In the genomic region with DNA sequence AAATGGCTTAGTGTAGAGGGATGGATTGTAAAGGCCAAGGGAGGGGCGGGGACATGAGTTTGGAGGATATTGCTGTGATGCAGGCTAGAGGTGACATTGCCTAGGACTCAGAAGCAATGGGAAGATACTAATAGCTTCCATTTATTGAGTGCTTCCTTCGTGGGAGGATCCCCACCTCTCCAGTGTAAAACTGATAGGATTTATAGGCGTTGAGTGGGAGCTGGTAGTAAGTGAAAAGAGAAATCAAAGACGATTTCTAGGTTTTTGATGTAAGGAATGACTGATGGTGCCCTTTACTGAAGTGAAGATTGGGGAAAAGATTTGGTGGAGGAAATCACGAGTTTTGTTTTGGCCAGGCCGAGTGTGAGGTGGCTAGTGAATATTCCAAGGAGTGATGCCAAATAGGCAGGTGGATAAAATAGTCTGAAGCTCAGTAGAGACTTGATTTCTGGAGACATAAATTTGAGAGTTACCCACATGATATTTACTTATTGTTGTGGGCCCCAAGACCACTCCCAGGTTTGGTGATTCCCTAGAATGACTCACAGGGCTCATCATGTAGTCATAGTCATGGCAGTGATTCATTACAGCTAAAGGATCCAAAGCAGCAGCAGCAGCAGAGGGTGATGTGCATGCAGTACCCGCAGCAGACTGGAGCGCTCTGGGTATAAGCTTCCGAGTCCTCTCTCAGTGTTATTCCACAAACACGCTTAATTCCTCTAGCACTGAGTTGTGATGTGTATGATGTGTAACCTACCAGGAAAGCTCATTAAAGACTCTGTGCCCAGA, we compare ENCODE assay signal across 11 cellular contexts. TPM values are rescaled to one million over a fixed set of nuclear protein-coding genes. Genes with fewer than 3 reads are reported as not detected.
DNase-seq lines count a peak whose midpoint lies in the region; ATAC-seq and TF ChIP-seq lines count a peak whose summit lies in the region.
"Had no signal": no experiment of that assay in that cellular context is flagged by ENCODE, and none has a peak within 500 bp of the region (broad histone marks: within the 10 kb centered on the region; RNA-seq: fewer than 3 reads in every experiment).

No MANE protein-coding gene starts in this region.

- peaks cover 7% of the 10 kb centered on the region for H4K20me1 ChIP-seq in hepatocyte (ENCODE audit: insufficient read depth, poor library complexity, severe bottlenecking)

- no peaks in the 10 kb centered on the region for H3K27me3 Mint-ChIP-seq in activated naive CD4-positive, alpha-beta T cell treated with anti-CD3 and anti-CD28 coated beads, Interleukin-2, amount 10 ng/mL, durations not matched to agents 7 days and 5 days
- H3K27me3 Mint-ChIP-seq: CD4-positive, alpha-beta T cell had no signal

- H3K27ac ChIP-seq in hepatocyte, result no peak overlapping the region

- no peak overlapping the region for H2AFZ ChIP-seq in hepatocyte

- no peak for ATAC-seq in GM19455 (IDR thresholded peaks at IDR 0.05; ENCODE audit: unreplicated experiment)

- no peaks in the 10 kb centered on the region for H3K9me3 ChIP-seq in hepatocyte (ENCODE audit: low read depth)

- H3K4me1 Mint-ChIP-seq in activated naive CD4-positive, alpha-beta T cell treated with anti-CD3 and anti-CD28 coated beads, Interleukin-2, amount 10 ng/mL, durations not matched to agents 7 days and 5 days, result peaks cover 2% of the 10 kb centered on the region

- TF ChIP-seq CTCF in hepatocyte (IDR thresholded peaks at IDR 0.05; ENCODE audit: poor library complexity), result no peak

- peak; percentile 28 for DNase-seq in activated naive CD4-positive, alpha-beta T cell treated with Interleukin-2 at 50 U/mL for 16 hours
- DNase-seq in activated naive CD4-positive, alpha-beta T cell treated with anti-CD3 and anti-CD28 coated beads, Interleukin-2, amount 10 ng/mL, durations not matched to agents 7 days and 5 days, result no peak
- DNase-seq in activated naive CD4-positive, alpha-beta T cell treated with anti-CD3 and anti-CD28 coated beads, Interleukin-2, amount 50 U/mL, for 16 hours, result peak; percentile 39
- DNase-seq in hepatocyte (ENCODE audit: low spot score) (peak; percentile 32), stromal cell of bone marrow (ENCODE audit: low read depth) (peak; percentile 71), NCI-H2081 (lab: John Stamatoyannopoulos, UW) (no peak), NCI-H2107 treated with DMSO at 0.1 percent for 48 hours (lab: John Stamatoyannopoulos, UW; ENCODE audit: unreplicated experiment) (no peak)
- DNase-seq: CD4-positive, alpha-beta T cell; natural killer cell; NCI-H524 had no signal

- H3K9me2 ChIP-seq in hepatocyte (replicated peaks; ENCODE audit: insufficient read depth), result no peaks in the 10 kb centered on the region

- H3K4me1 ChIP-seq in hepatocyte (ENCODE audit: insufficient read depth), result no peaks in the 10 kb centered on the region

- no peak overlapping the region for H3K4me2 ChIP-seq in hepatocyte

- no peaks in the 10 kb centered on the region for H3K27me3 ChIP-seq in hepatocyte

- peaks cover 95% of the 10 kb centered on the region for H3K79me2 ChIP-seq in hepatocyte

- H3K27ac Mint-ChIP-seq in activated naive CD4-positive, alpha-beta T cell treated with anti-CD3 and anti-CD28 coated beads, Interleukin-2, amount 10 ng/mL, durations not matched to agents 7 days and 5 days, result no peak overlapping the region
- H3K27ac Mint-ChIP-seq: CD4-positive, alpha-beta T cell had no signal

- H3K9me3 Mint-ChIP-seq in activated naive CD4-positive, alpha-beta T cell treated with anti-CD3 and anti-CD28 coated beads, Interleukin-2, amount 10 ng/mL, durations not matched to agents 7 days and 5 days, result no peaks in the 10 kb centered on the region
- H3K9me3 Mint-ChIP-seq: CD4-positive, alpha-beta T cell; natural killer cell had no signal

- no peak overlapping the region for H3K4me3 Mint-ChIP-seq in activated naive CD4-positive, alpha-beta T cell treated with anti-CD3 and anti-CD28 coated beads, Interleukin-2, amount 10 ng/mL, durations not matched to agents 7 days and 5 days
- H3K4me3 Mint-ChIP-seq: CD4-positive, alpha-beta T cell; natural killer cell had no signal

- no peaks in the 10 kb centered on the region for H3K36me3 ChIP-seq in hepatocyte (replicated peaks; ENCODE audit: insufficient read depth, low read depth)

- WGBS in hepatocyte (ENCODE audit: low lambda C conversion rate, missing lambda C conversion rate), result 94% methylated on average over 10 of the region's 10 CpGs

- CTCF ChIA-PET in activated naive CD4-positive, alpha-beta T cell treated with anti-CD3 and anti-CD28 coated beads, Interleukin-2, amount 10 ng/mL, durations not matched to agents 7 days and 5 days (lab: Charles Lee), result interaction anchor here (1.9 kb wide), 2 partner anchors 14 to 177 kb away, joined by 4 to 8 read pairs; no protein-coding TSS in a partner anchor

- peaks cover 41% of the 10 kb centered on the region for H3K36me3 Mint-ChIP-seq in activated naive CD4-positive, alpha-beta T cell treated with anti-CD3 and anti-CD28 coated beads, Interleukin-2, amount 10 ng/mL, durations not matched to agents 7 days and 5 days
- H3K36me3 Mint-ChIP-seq: natural killer cell had no signal

- no peak overlapping the region for H3K4me3 ChIP-seq in hepatocyte

RNA-seq across cellular contexts. Expression of a gene that starts 10.2 kb away (rescaled TPM):
- 26.8 and 28.0 TPM in 2 replicates for total RNA-seq in hepatocyte
- 16.5 and 18.5 TPM in 2 replicates for polyA plus RNA-seq in hepatocyte

RNA-seq across cellular contexts. Expression of a gene that starts 10.4 kb away (rescaled TPM):
- total RNA-seq in hepatocyte, result 15.1 and 15.7 TPM in 2 replicates
- 12.6 and 15.1 TPM in 2 replicates for polyA plus RNA-seq in hepatocyte

Comparison
In these comparisons a context has a peak if more than half of its experiments do, and no peak if none do; other contexts are left out.
1. DNase-seq: peak in activated naive CD4-positive, alpha-beta T cell treated with Interleukin-2 at 50 U/mL for 16 hours (single experiment), activated naive CD4-positive, alpha-beta T cell treated with anti-CD3 and anti-CD28 coated beads, Interleukin-2, amount 50 U/mL, for 16 hours (single experiment), hepatocyte (single experiment) and stromal cell of bone marrow (single experiment); none in activated naive CD4-positive, alpha-beta T cell treated with anti-CD3 and anti-CD28 coated beads, Interleukin-2, amount 10 ng/mL, durations not matched to agents 7 days and 5 days (single experiment), NCI-H2081 (0 of 2) and NCI-H2107 treated with DMSO at 0.1 percent for 48 hours (single experiment).